ENCODE assay signal across 7 cellular contexts in genomic region chr17:28763804-28764266, GRCh38. TPM values are rescaled to one million over a fixed set of nuclear protein-coding genes. Genes with fewer than 3 reads are reported as not detected.
DNase-seq lines count a peak whose midpoint lies in the region; ATAC-seq and TF ChIP-seq lines count a peak whose summit lies in the region.

No MANE protein-coding gene starts in this region.

- H3K9ac ChIP-seq in Loucy (ENCODE audit: low read depth, low read length, poor library complexity, severe bottlenecking) = no peak overlapping the region
- no peak overlapping the region for H3K9ac ChIP-seq in trophoblast cell (ENCODE audit: low read length)

- no peak overlapping the region for H2BK5ac ChIP-seq in trophoblast cell (ENCODE audit: low read depth, low read length, poor library complexity)

- peak; percentile 71 for TF ChIP-seq CTCF in GM12874 (IDR thresholded peaks at IDR 0.05; ENCODE audit: insufficient read depth, low read depth, low read length)
- peak; percentile 93 for TF ChIP-seq CTCF in Loucy (conservative IDR thresholded peaks at IDR 0.05; ENCODE audit: low read length)
- TF ChIP-seq CTCF in foreskin keratinocyte (conservative IDR thresholded peaks at IDR 0.05) = peak; percentile 90
- peak; percentile 79 to 89 (median 87) for TF ChIP-seq CTCF in vagina (IDR thresholded peaks at IDR 0.05)

- no peak overlapping the region for H4K12ac ChIP-seq in trophoblast cell (ENCODE audit: low read depth, low read length)

- H3K4me2 ChIP-seq in Loucy (ENCODE audit: low read depth, low read length, poor library complexity, severe bottlenecking) (no peak overlapping the region), trophoblast cell (ENCODE audit: low read length) (no peak overlapping the region)

- no peaks in the 10 kb centered on the region for H3F3A ChIP-seq in Loucy (ENCODE audit: low read depth)

- H3K9me3 ChIP-seq in Loucy (ENCODE audit: insufficient read depth, low read depth, low read length) (no peaks in the 10 kb centered on the region), SJCRH30 (replicated peaks) (no peaks in the 10 kb centered on the region), trophoblast cell (ENCODE audit: insufficient read depth, low read depth, low read length) (no peaks in the 10 kb centered on the region), vagina (no peaks in the 10 kb centered on the region)

- no peak overlapping the region for H3K27ac ChIP-seq in SJCRH30
- no peak overlapping the region for H3K27ac ChIP-seq in foreskin keratinocyte
- H3K27ac ChIP-seq in trophoblast cell (ENCODE audit: low read depth, low read length) = no peak overlapping the region
- no peak overlapping the region for H3K27ac ChIP-seq in vagina

- H3K79me2 ChIP-seq in Loucy (ENCODE audit: insufficient read depth, low read length) = 0 out of 2 replicates have a peak, but pooled peaks cover 3% of the 10 kb centered on the region
- no peaks in the 10 kb centered on the region for H3K79me2 ChIP-seq in trophoblast cell (ENCODE audit: control insufficient read depth, insufficient read depth, low read length, poor library complexity)

- no peak overlapping the region for H2BK120ac ChIP-seq in trophoblast cell (ENCODE audit: insufficient read depth, low read length, poor library complexity)

- no peak overlapping the region for H3K23ac ChIP-seq in trophoblast cell (ENCODE audit: low read length)

- no peak overlapping the region for H2BK12ac ChIP-seq in trophoblast cell (ENCODE audit: low read length)

- no peak overlapping the region for H3K4ac ChIP-seq in trophoblast cell (ENCODE audit: low read depth, low read length)

- no peak overlapping the region for H3K4me3 ChIP-seq in Loucy (ENCODE audit: low read length, poor library complexity, severe bottlenecking)
- no peak overlapping the region for H3K4me3 ChIP-seq in SJCRH30
- no peak overlapping the region for H3K4me3 ChIP-seq in trophoblast cell (ENCODE audit: low read depth, low read length)
- no peak overlapping the region for H3K4me3 ChIP-seq in vagina

- WGBS in trophoblast cell (ENCODE audit: extremely low coverage, insufficient coverage, insufficient read length) = no CpG with 5 or more reads among the region's 5 CpGs

- H3K4me1 ChIP-seq in Loucy (ENCODE audit: insufficient read depth, low read length, poor library complexity, severe bottlenecking) (no peaks in the 10 kb centered on the region), SJCRH30 (no peaks in the 10 kb centered on the region; the same call in 1 of the 2 replicates), foreskin keratinocyte (no peaks in the 10 kb centered on the region), trophoblast cell (ENCODE audit: control insufficient read depth in 1 of 2, insufficient read depth in 2 of 2, low read length in 2 of 2) (no peaks in the 10 kb centered on the region), vagina (no peaks in the 10 kb centered on the region)

- no peak for ATAC-seq in foreskin keratinocyte

- no peak for TF ChIP-seq POLR2A in vagina (IDR thresholded peaks at IDR 0.05)

- DNase-seq in SJCRH30 (peak; percentile 84 to 92), foreskin keratinocyte (peak in 1 of 2 donors; percentile 47), trophoblast cell (peak; percentile 63 to 93), vagina (ENCODE audit: extremely low spot score in 2 of 2) (no peak)
- peak; percentile 53 for DNase-seq in activated effector memory CD4-positive, alpha-beta T cell treated with Interleukin-2 at 50 U/mL for 16 hours

- no peak overlapping the region for H2AFZ ChIP-seq in Loucy (ENCODE audit: low read length)
- no peak overlapping the region for H2AFZ ChIP-seq in trophoblast cell (ENCODE audit: insufficient read depth, low read length, poor library complexity)

- intact Hi-C loops in vagina (cut with DNase I) = loop anchor here (5.0 kb wide), 1 partner anchor 133 kb away; the partner anchor contains the start of gene FLOT2

- H4K20me1 ChIP-seq in Loucy (ENCODE audit: insufficient read depth, low read length, poor library complexity, severe bottlenecking) = peaks cover 6% of the 10 kb centered on the region

- H3K18ac ChIP-seq in trophoblast cell (ENCODE audit: low read length) = no peak overlapping the region

- no peak overlapping the region for H4K8ac ChIP-seq in trophoblast cell (ENCODE audit: low read depth, low read length)

- H3K9me2 ChIP-seq in Loucy (replicated peaks; ENCODE audit: low read depth, low read length) = no peaks in the 10 kb centered on the region

- H3K36me3 ChIP-seq in Loucy (ENCODE audit: insufficient read depth, low read length) (peaks cover 58% of the 10 kb centered on the region; the same call in 1 of the 2 replicates), SJCRH30 (peaks cover 25% of the 10 kb centered on the region), trophoblast cell (ENCODE audit: control insufficient read depth in 1 of 2, insufficient read depth in 2 of 2, low read length in 2 of 2) (peaks cover 14 to 37% of the 10 kb centered on the region in 2 experiments), vagina (peaks cover 0 to 21% of the 10 kb centered on the region in 2 donors)

- no peak overlapping the region for H2AK5ac ChIP-seq in trophoblast cell (ENCODE audit: low read length)

- no peaks in the 10 kb centered on the region for H3K27me3 ChIP-seq in Loucy (ENCODE audit: insufficient read depth, low read length, poor library complexity, severe bottlenecking)
- H3K27me3 ChIP-seq in SJCRH30 = no peaks in the 10 kb centered on the region
- H3K27me3 ChIP-seq in foreskin keratinocyte = no peaks in the 10 kb centered on the region
- H3K27me3 ChIP-seq in trophoblast cell (ENCODE audit: insufficient read depth, low read length) = no peaks in the 10 kb centered on the region
- H3K27me3 ChIP-seq in vagina = no peaks in the 10 kb centered on the region

- no peak overlapping the region for H3K14ac ChIP-seq in trophoblast cell (ENCODE audit: low read length)

- no peak overlapping the region for H4K91ac ChIP-seq in trophoblast cell (ENCODE audit: low read depth, low read length)

- no peaks in the 10 kb centered on the region for H3K79me1 ChIP-seq in trophoblast cell (ENCODE audit: low read length)

RNA-seq across cellular contexts. Expression of gene TRAF4, which starts 20.0 kb away (rescaled TPM):
- 118 and 123 TPM in 2 replicates for total RNA-seq in SJCRH30 (2014; rRNA removed; shearing (Covaris generic))
- total RNA-seq in foreskin keratinocyte = 77.9 and 82.6 TPM in 2 replicates
- polyA plus RNA-seq in foreskin keratinocyte = 74.6 and 77.3 TPM in 2 replicates
- 192 and 199 TPM in 2 replicates for polyA plus RNA-seq in trophoblast cell (2013)
- total RNA-seq in vagina = 26.5 TPM

RNA-seq across cellular contexts. Expression of gene NEK8, which starts 35.2 kb away (rescaled TPM):
- total RNA-seq in SJCRH30 (2014; rRNA removed; shearing (Covaris generic)) = 1.7 and 2.6 TPM in 2 replicates
- total RNA-seq in foreskin keratinocyte (3.4 and 3.6 TPM in 2 replicates), vagina (0.98 TPM)
- polyA plus RNA-seq in foreskin keratinocyte = 2.0 and 2.1 TPM in 2 replicates
- polyA plus RNA-seq in trophoblast cell (2013) = 3.8 and 4.4 TPM in 2 replicates

RNA-seq across cellular contexts. Expression of gene TLCD1, which starts 37.8 kb away (rescaled TPM):
- total RNA-seq in SJCRH30 (2014; rRNA removed; shearing (Covaris generic)) = 7.5 and 10.0 TPM in 2 replicates
- total RNA-seq in foreskin keratinocyte = 11.2 and 17.1 TPM in 2 replicates
- polyA plus RNA-seq in foreskin keratinocyte = 17.7 and 19.4 TPM in 2 replicates
- polyA plus RNA-seq in trophoblast cell (2013) = 29.4 and 32.8 TPM in 2 replicates
- total RNA-seq in vagina = 2.9 TPM

RNA-seq across cellular contexts. Expression of gene RPL23A, which starts 44.0 kb away (rescaled TPM):
- 1,716 and 1,788 TPM in 2 replicates for total RNA-seq in SJCRH30 (2014; rRNA removed; shearing (Covaris generic))
- 1,328 and 1,341 TPM in 2 replicates for total RNA-seq in foreskin keratinocyte
- polyA plus RNA-seq in foreskin keratinocyte = 1,847 and 1,895 TPM in 2 replicates
- 2,630 and 2,632 TPM in 2 replicates for polyA plus RNA-seq in trophoblast cell (2013)
- 600 TPM for total RNA-seq in vagina

RNA-seq across cellular contexts. Expression of gene RAB34, which starts 46.2 kb away (rescaled TPM):
- total RNA-seq in SJCRH30 (2014; rRNA removed; shearing (Covaris generic)) = 191 and 201 TPM in 2 replicates
- total RNA-seq in foreskin keratinocyte (160 and 161 TPM in 2 replicates), vagina (195 TPM)
- polyA plus RNA-seq in foreskin keratinocyte = 160 and 161 TPM in 2 replicates
- polyA plus RNA-seq in trophoblast cell (2013) = 107 and 110 TPM in 2 replicates

Comparison
In these comparisons a context has a peak if more than half of its experiments do, and no peak if none do; other contexts are left out.
1. DNase-seq: peak in SJCRH30 (2 of 2), activated effector memory CD4-positive, alpha-beta T cell treated with Interleukin-2 at 50 U/mL for 16 hours (single experiment) and trophoblast cell (2 of 2); none in vagina (0 of 2).
2. Peak in every context shown above with its lines, with median percentiles within 50 percentile points of each other: CTCF ChIP-seq.